20 cellular contexts compared by ENCODE assay signal in the genomic region with DNA sequence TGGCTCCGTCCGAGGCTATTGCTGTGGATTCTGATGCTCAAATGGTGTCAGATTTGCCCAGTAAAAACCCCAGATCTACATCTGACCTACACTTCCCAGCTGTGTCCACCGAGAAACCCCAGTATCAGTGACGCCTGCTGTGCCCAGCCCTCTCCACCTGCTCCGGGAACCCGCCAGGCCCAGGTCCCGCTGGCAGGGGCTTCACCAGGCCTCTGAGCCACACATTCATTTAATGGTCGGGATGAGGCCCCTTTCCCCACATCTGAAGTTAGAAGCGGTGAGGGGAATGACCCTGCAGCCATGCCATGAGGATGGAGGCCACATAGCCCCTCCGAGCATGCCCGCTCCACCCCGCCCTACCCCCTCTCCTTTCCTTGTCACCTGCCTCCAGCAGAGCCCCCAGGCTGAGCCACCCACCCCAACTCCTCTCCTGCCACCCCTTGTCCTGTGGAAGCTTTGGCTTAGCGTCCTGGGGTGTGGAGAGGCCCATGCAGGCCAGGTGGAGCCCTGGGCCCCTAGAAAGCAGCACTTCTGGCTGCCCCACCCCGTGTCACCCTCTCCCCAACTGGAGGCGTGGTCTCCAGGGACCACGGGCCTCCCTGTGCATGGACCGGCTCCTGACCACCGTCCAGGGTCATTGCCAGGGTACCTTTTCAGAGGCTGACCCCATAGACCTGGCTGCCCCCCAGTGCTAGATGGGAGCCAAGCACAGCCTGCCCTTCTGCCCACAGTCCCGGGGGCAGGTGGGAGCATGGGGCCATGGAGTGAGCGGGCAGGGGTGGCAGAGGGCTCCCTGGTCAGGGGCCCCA. TPM values are rescaled to one million over a fixed set of nuclear protein-coding genes. Genes with fewer than 3 reads are reported as not detected.
"Had no signal": no experiment of that assay in that cellular context is flagged by ENCODE, and none has a peak within 500 bp of the region (broad histone marks: within the 10 kb centered on the region; RNA-seq: fewer than 3 reads in every experiment).

No MANE protein-coding gene starts in this region.

- H3K4me1 ChIP-seq: sigmoid colon had no signal

- H3K4me3 ChIP-seq: ovary, sigmoid colon, spleen, thyroid gland had no signal

- DNase-seq: activated B cell treated with CpG ODN at 0.5 μM for 24 hours; activated CD4-positive, alpha-beta T cell treated with anti-CD3 and anti-CD28 coated beads, Interleukin-2, amount 10 ng/mL, durations not matched to agents 24 days and 14 days; activated CD8-positive, alpha-beta memory T cell treated with anti-CD3 and anti-CD28 coated beads, Interleukin-2, amount 50 U/mL, for 4 hours; activated CD8-positive, alpha-beta T cell treated with anti-CD3 and anti-CD28 coated beads, Interleukin-2, amount 10 ng/mL, durations not matched to agents 7 days and 5 days; effector memory CD4-positive, alpha-beta T cell; left cardiac atrium; nephron progenitor cell; sigmoid colon; spleen; T-helper 2 cell; thyroid gland had no signal

- H3K27ac Mint-ChIP-seq: activated B cell treated with CpG ODN at 0.5 μM for 24 hours; activated CD4-positive, alpha-beta T cell treated with anti-CD3 and anti-CD28 coated beads, Interleukin-2, amount 10 ng/mL, durations not matched to agents 24 days and 14 days; activated CD8-positive, alpha-beta T cell treated with anti-CD3 and anti-CD28 coated beads, Interleukin-2, amount 10 ng/mL, durations not matched to agents 7 days and 5 days; nephron progenitor cell had no signal

- ATAC-seq: activated CD8-positive, alpha-beta T cell treated with anti-CD3 and anti-CD28 coated beads, Interleukin-2, amount 10 ng/mL, durations not matched to agents 7 days and 5 days; left cardiac atrium had no signal

- H3K9me3 ChIP-seq: ovary, sigmoid colon, spleen, thyroid gland had no signal

- H3K27me3 ChIP-seq: ovary, spleen, thyroid gland had no signal

- H3K27me3 Mint-ChIP-seq: activated B cell treated with CpG ODN at 0.5 μM for 24 hours; activated CD4-positive, alpha-beta T cell treated with anti-CD3 and anti-CD28 coated beads, Interleukin-2, amount 10 ng/mL, durations not matched to agents 24 days and 14 days had no signal

- H3K9me3 Mint-ChIP-seq: activated B cell treated with CpG ODN at 0.5 μM for 24 hours; activated CD4-positive, alpha-beta T cell treated with anti-CD3 and anti-CD28 coated beads, Interleukin-2, amount 10 ng/mL, durations not matched to agents 24 days and 14 days; dendritic cell treated with granulocyte-macrophage colony-stimulating factor and Interleukin-4, amounts not matched to agents 40 ng/mL and 50 ng/mL, for 4 days; nephron progenitor cell had no signal

- H3K27ac ChIP-seq: ovary, sigmoid colon, thyroid gland had no signal

- H3K36me3 ChIP-seq: ovary, thyroid gland had no signal

- H3K4me3 Mint-ChIP-seq: activated B cell treated with CpG ODN at 0.5 μM for 24 hours; activated CD4-positive, alpha-beta T cell treated with anti-CD3 and anti-CD28 coated beads, Interleukin-2, amount 10 ng/mL, durations not matched to agents 24 days and 14 days; activated CD8-positive, alpha-beta T cell treated with anti-CD3 and anti-CD28 coated beads, Interleukin-2, amount 10 ng/mL, durations not matched to agents 7 days and 5 days; dendritic cell treated with granulocyte-macrophage colony-stimulating factor and Interleukin-4, amounts not matched to agents 40 ng/mL and 50 ng/mL, for 4 days had no signal

- FAIRE-seq: astrocyte, bronchial epithelial cell, frontal cortex, TTC549, urothelium cell line had no signal

RNA-seq across cellular contexts. Expression of a gene that starts 34.1 kb away (rescaled TPM):
- total RNA-seq: activated B cell treated with CpG ODN at 0.5 μM for 24 hours; activated CD4-positive, alpha-beta T cell treated with anti-CD3 and anti-CD28 coated beads, Interleukin-2, amount 10 ng/mL, durations not matched to agents 24 days and 14 days; activated CD8-positive, alpha-beta T cell treated with anti-CD3 and anti-CD28 coated beads, Interleukin-2, amount 10 ng/mL, durations not matched to agents 7 days and 5 days; astrocyte; epithelial cell of proximal tubule; lung microvascular endothelial cell; thyroid gland had no signal
